ENCODE assay signal across 12 cellular contexts in the genomic region with DNA sequence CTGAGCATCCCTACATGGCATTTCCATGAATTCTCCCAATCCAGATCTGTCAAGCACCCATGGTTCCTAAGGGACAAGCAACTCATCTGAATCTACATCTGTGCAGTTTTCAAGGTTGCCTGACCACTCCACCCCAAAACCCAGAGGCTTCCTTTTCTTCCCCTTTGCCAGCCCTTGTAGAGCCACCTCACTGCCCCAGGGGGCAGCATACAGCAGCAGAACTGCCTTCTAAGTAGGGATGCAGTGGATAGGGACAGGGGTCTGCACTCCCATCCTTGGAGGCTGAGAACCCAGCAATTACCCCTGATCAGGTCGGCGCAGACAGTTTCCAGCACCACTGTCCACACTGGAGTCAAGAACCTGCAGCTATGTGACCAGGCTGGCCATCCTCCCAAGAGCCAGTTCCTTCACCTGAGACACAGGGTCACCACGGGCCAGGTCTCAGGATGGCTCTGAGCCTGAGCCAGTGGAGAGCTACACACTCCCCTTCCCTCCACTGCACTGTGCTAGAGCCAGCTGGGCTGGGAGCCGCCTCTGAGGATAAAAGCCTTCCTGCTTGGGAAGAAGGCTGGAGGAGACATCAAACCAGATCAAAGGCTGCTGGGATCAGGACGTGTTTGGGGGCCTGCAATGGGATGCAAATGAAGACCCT.
A peak's percentile ranks its signal among the peaks of the same experiment; 100 is the strongest.
DNase-seq lines count a peak whose midpoint lies in the region; ATAC-seq and TF ChIP-seq lines count a peak whose summit lies in the region.
"Had no signal": no experiment of that assay in that cellular context is flagged by ENCODE, and none has a peak within 500 bp of the region (broad histone marks: within the 10 kb centered on the region; RNA-seq: fewer than 3 reads in every experiment).

No MANE protein-coding gene starts in this region.

- TF ChIP-seq POLR2A in lower leg skin (IDR thresholded peaks at IDR 0.05), result no peak

- intact Hi-C loops in lower leg skin (cut with DNase I; ENCODE audit: low total_unique reads), result no loop called here
- intact Hi-C loops in aorta (cut with DNase I), result no loop called here

- DNase-seq in Caki2 (ENCODE audit: low read depth) (peak; percentile 0), HFF-Myc (ENCODE audit: extremely low read depth, low read depth) (no peak), WTC11 (ENCODE audit: low spot score) (peak; percentile 36), kidney epithelial cell (ENCODE audit: low read depth) (no peak), lower leg skin (ENCODE audit: low spot score in 2 of 2) (no peak), aorta (no peak), dedifferentiated amniotic fluid mesenchymal stem cell (ENCODE audit: extremely low spot score) (no peak)
- DNase-seq: activated naive CD4-positive, alpha-beta T cell; DMS79 treated with DMSO at 0.1 percent for 48 hours had no signal

- H3K27ac Mint-ChIP-seq in WTC11, result no peak overlapping the region
- H3K27ac Mint-ChIP-seq: stimulated activated effector memory CD8-positive, alpha-beta T cell treated with anti-CD3 and anti-CD28 coated beads, Interleukin-12 subunit alpha, Interleukin-12 subunit beta, amount 100 ng/mL, for 72 hours had no signal

- H3K4me3 ChIP-seq in HFF-Myc (replicated peaks; ENCODE audit: low read depth, low read length) (no peak overlapping the region), kidney epithelial cell (ENCODE audit: low read depth, low read length) (no peak overlapping the region), lower leg skin (ENCODE audit: low read depth, poor library complexity, severe bottlenecking) (no peak overlapping the region), aorta (ENCODE audit: low read length in 2 of 2) (no peak overlapping the region)
- H3K4me3 ChIP-seq: lung had no signal

- H3K9me3 Mint-ChIP-seq in WTC11, result peaks cover 3% of the 10 kb centered on the region; the same call in 1 of the 2 replicates
- H3K9me3 Mint-ChIP-seq: stimulated activated effector memory CD8-positive, alpha-beta T cell treated with anti-CD3 and anti-CD28 coated beads, Interleukin-12 subunit alpha, Interleukin-12 subunit beta, amount 100 ng/mL, for 72 hours had no signal

- H3K36me3 ChIP-seq in kidney epithelial cell (ENCODE audit: control insufficient read depth, insufficient read depth, low read length), result no peaks in the 10 kb centered on the region
- H3K36me3 ChIP-seq in aorta (ENCODE audit: control insufficient read depth in 1 of 2, insufficient read depth in 2 of 2, low read length in 1 of 2), result no peaks in the 10 kb centered on the region

- H3K4me3 Mint-ChIP-seq in WTC11, result no peak overlapping the region
- H3K4me3 Mint-ChIP-seq: stimulated activated effector memory CD8-positive, alpha-beta T cell treated with anti-CD3 and anti-CD28 coated beads, Interleukin-12 subunit alpha, Interleukin-12 subunit beta, amount 100 ng/mL, for 72 hours had no signal

- H3K36me3 Mint-ChIP-seq in WTC11, result no peaks in the 10 kb centered on the region
- H3K36me3 Mint-ChIP-seq: stimulated activated effector memory CD8-positive, alpha-beta T cell treated with anti-CD3 and anti-CD28 coated beads, Interleukin-12 subunit alpha, Interleukin-12 subunit beta, amount 100 ng/mL, for 72 hours had no signal

- H3K27ac ChIP-seq in aorta (ENCODE audit: low read depth in 1 of 2, low read length in 2 of 2), result no peak overlapping the region

- POLR2A ChIA-PET in WTC11 (lab: Charles Lee), result no interaction called here

- CTCF ChIA-PET in WTC11 (lab: Charles Lee), result interaction anchor here (0.6 to 1.0 kb wide), 3 partner anchors 12 to 39 kb away, joined by 3 to 4 read pairs (median 3); no protein-coding TSS in a partner anchor

- H3K4me1 Mint-ChIP-seq in WTC11, result peaks cover 6% of the 10 kb centered on the region; the same call in 1 of the 2 replicates
- H3K4me1 Mint-ChIP-seq: stimulated activated effector memory CD8-positive, alpha-beta T cell treated with anti-CD3 and anti-CD28 coated beads, Interleukin-12 subunit alpha, Interleukin-12 subunit beta, amount 100 ng/mL, for 72 hours had no signal

- WGBS in lower leg skin, 2 donors, result 32 to 51% methylated on average over 5 of the region's 5 CpGs
- 44 to 45% methylated on average over 5 of the region's 5 CpGs for WGBS in aorta, 2 donors

- no peaks in the 10 kb centered on the region for H3K4me1 ChIP-seq in aorta (ENCODE audit: control insufficient read depth in 1 of 2, insufficient read depth in 2 of 2, low read length in 2 of 2)

- in situ Hi-C loops in Caki2 (cut with HindIII; ENCODE audit: low pct_unique_long_range_greater_than_20kb, low sequenced_read_pairs), result no loop called here

- peak; percentile 80 for ATAC-seq in WTC11
- ATAC-seq in HG03460 (IDR thresholded peaks at IDR 0.05; ENCODE audit: unreplicated experiment), result no peak
- no peak for ATAC-seq in aorta (ENCODE audit: low FRiP score)
- ATAC-seq: stimulated activated effector memory CD8-positive, alpha-beta T cell treated with anti-CD3 and anti-CD28 coated beads, Interleukin-12 subunit alpha, Interleukin-12 subunit beta, amount 100 ng/mL, for 72 hours had no signal

- no peaks in the 10 kb centered on the region for H3K9me3 ChIP-seq in aorta (ENCODE audit: control insufficient read depth, low read length)

- TF ChIP-seq CTCF in HFF-Myc (IDR thresholded peaks at IDR 0.05; ENCODE audit: low read depth, low read length, missing control alignments) (peak; percentile 57), WTC11 (IDR thresholded peaks at IDR 0.05) (peak; percentile 45; the same call in 1 of the 2 replicates), kidney epithelial cell (IDR thresholded peaks at IDR 0.05; ENCODE audit: insufficient read depth, low read length, poor library complexity, severe bottlenecking) (peak; percentile 59), lower leg skin (IDR thresholded peaks at IDR 0.05) (no peak)

- peaks cover 5% of the 10 kb centered on the region; the same call in 1 of the 2 replicates for H3K27me3 Mint-ChIP-seq in WTC11 (ENCODE audit: low read depth)

- H3K27me3 ChIP-seq in kidney epithelial cell (ENCODE audit: control insufficient read depth, insufficient read depth, low read length) (peaks cover 37% of the 10 kb centered on the region), aorta (ENCODE audit: control insufficient read depth in 1 of 2, insufficient read depth in 2 of 2, low read length in 1 of 2) (no peaks in the 10 kb centered on the region)

TF ChIP-seq in WTC11, 78 proteins besides CTCF, POLR2A, EP300 and RAD21:
- TF ChIP-seq NR1H2 (CRISPR knock-in tag; IDR thresholded peaks at IDR 0.05), result no peak
- TF ChIP-seq, protein P1, sequence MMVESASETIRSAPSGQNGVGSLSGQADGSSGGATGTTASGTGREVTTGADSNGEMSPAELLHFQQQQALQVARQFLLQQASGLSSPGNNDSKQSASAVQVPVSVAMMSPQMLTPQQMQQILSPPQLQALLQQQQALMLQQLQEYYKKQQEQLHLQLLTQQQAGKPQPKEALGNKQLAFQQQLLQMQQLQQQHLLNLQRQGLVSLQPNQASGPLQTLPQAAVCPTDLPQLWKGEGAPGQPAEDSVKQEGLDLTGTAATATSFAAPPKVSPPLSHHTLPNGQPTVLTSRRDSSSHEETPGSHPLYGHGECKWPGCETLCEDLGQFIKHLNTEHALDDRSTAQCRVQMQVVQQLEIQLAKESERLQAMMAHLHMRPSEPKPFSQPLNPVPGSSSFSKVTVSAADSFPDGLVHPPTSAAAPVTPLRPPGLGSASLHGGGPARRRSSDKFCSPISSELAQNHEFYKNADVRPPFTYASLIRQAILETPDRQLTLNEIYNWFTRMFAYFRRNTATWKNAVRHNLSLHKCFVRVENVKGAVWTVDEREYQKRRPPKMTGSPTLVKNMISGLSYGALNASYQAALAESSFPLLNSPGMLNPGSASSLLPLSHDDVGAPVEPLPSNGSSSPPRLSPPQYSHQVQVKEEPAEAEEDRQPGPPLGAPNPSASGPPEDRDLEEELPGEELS (CRISPR knock-in tag; IDR thresholded peaks at IDR 0.05), result no peak
- no peak for TF ChIP-seq ZNF219 (CRISPR knock-in tag; IDR thresholded peaks at IDR 0.05; ENCODE audit: borderline replicate concordance)
- TF ChIP-seq ZBTB21 (CRISPR knock-in tag; IDR thresholded peaks at IDR 0.05; ENCODE audit: borderline replicate concordance), result no peak
- TF ChIP-seq JAZF1 (CRISPR knock-in tag; IDR thresholded peaks at IDR 0.05), result no peak
- no peak for TF ChIP-seq NFYB (CRISPR knock-in tag; conservative IDR thresholded peaks at IDR 0.05; ENCODE audit: low read depth)
- no peak for TF ChIP-seq FOXK1 (CRISPR knock-in tag; IDR thresholded peaks at IDR 0.05)
- no peak for TF ChIP-seq RORB (CRISPR knock-in tag; IDR thresholded peaks at IDR 0.05)
- no peak for TF ChIP-seq SMAD3 (CRISPR knock-in tag; IDR thresholded peaks at IDR 0.05; ENCODE audit: borderline replicate concordance)
- TF ChIP-seq ELF4 (CRISPR knock-in tag; IDR thresholded peaks at IDR 0.05; ENCODE audit: low read depth), result no peak
- no peak for TF ChIP-seq NR3C1 (CRISPR knock-in tag; conservative IDR thresholded peaks at IDR 0.05; ENCODE audit: low read depth)
- TF ChIP-seq, protein P2, sequence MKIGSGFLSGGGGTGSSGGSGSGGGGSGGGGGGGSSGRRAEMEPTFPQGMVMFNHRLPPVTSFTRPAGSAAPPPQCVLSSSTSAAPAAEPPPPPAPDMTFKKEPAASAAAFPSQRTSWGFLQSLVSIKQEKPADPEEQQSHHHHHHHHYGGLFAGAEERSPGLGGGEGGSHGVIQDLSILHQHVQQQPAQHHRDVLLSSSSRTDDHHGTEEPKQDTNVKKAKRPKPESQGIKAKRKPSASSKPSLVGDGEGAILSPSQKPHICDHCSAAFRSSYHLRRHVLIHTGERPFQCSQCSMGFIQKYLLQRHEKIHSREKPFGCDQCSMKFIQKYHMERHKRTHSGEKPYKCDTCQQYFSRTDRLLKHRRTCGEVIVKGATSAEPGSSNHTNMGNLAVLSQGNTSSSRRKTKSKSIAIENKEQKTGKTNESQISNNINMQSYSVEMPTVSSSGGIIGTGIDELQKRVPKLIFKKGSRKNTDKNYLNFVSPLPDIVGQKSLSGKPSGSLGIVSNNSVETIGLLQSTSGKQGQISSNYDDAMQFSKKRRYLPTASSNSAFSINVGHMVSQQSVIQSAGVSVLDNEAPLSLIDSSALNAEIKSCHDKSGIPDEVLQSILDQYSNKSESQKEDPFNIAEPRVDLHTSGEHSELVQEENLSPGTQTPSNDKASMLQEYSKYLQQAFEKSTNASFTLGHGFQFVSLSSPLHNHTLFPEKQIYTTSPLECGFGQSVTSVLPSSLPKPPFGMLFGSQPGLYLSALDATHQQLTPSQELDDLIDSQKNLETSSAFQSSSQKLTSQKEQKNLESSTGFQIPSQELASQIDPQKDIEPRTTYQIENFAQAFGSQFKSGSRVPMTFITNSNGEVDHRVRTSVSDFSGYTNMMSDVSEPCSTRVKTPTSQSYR (CRISPR knock-in tag; IDR thresholded peaks at IDR 0.05), result no peak

Comparison
In these comparisons a context has a peak if more than half of its experiments do, and no peak if none do; other contexts are left out.
1. DNase-seq: peak in Caki2 (single experiment) and WTC11 (single experiment); none in HFF-Myc (single experiment), kidney epithelial cell (single experiment), lower leg skin (0 of 2), aorta (0 of 2) and dedifferentiated amniotic fluid mesenchymal stem cell (single experiment).
2. CTCF ChIP-seq: peak in HFF-Myc (single experiment), WTC11 (single experiment) and kidney epithelial cell (single experiment); none in lower leg skin (0 of 3).